9 cellular contexts compared by ENCODE assay signal in the genomic region with DNA sequence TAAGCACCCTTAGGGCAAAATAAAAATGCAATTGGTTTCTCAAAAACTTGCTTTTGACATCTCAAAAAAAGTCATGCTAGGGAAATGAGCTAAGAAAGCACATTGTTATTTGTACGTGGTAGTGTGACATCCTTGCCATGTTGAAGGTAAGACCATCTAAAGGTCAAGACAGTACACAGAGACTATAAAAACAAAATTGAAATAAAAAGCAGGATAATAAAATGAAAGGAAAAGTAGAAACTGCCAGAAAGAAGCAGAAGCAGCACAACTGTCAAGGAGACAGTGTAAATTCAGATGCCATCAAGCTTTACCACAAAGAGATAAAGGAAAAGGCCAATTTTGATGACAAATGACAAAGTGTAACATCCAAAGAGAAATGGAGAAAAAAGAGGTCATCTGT. TPM values are rescaled to one million over a fixed set of nuclear protein-coding genes. Genes with fewer than 3 reads are reported as not detected.
DNase-seq lines count a peak whose midpoint lies in the region; ATAC-seq and TF ChIP-seq lines count a peak whose summit lies in the region.
"Not testable (repeated sequence)": the region's sequence is repeated elsewhere in the genome, so short reads cannot be mapped to it uniquely, and the experiment has no call there.
"Had no signal": no experiment of that assay in that cellular context is flagged by ENCODE, and none has a peak within 500 bp of the region (broad histone marks: within the 10 kb centered on the region; RNA-seq: fewer than 3 reads in every experiment).

No MANE protein-coding gene starts in this region.

- not testable (repeated sequence) for H3K4me3 ChIP-seq in CD8-positive, alpha-beta memory T cell (ENCODE audit: low read length); KMS-11 (IDR thresholded peaks at IDR 0.05; ENCODE audit: insufficient read depth, low read depth, low read length)

- peak overlapping the region in 7 of 8 donors; percentile 62 to 98 (median 94) for H3K27ac Mint-ChIP-seq in CD8-positive, alpha-beta memory T cell
- H3K27ac Mint-ChIP-seq in activated B cell treated with CpG ODN at 0.5 μM for 24 hours = peak overlapping the region; percentile 94
- H3K27ac Mint-ChIP-seq in activated T-cell treated with anti-CD3 and anti-CD28 coated beads, Interleukin-2, amount 50 U/mL, for 24 hours = peak overlapping the region; percentile 83
- H3K27ac Mint-ChIP-seq in activated naive CD8-positive, alpha-beta T cell = peak overlapping the region; percentile 88
- peak overlapping the region; percentile 95 to 98 (median 97) for H3K27ac Mint-ChIP-seq in immature natural killer cell
- H3K27ac Mint-ChIP-seq in stimulated activated effector memory CD8-positive, alpha-beta T cell treated with anti-CD3 and anti-CD28 coated beads, Interleukin-12 subunit alpha, Interleukin-12 subunit beta, amount 100 ng/mL, for 72 hours = peak overlapping the region; percentile 89

- H3K36me3 Mint-ChIP-seq in CD8-positive, alpha-beta memory T cell = peaks cover 4 to 15% (median 11%) of the 10 kb centered on the region in 3 donors
- H3K36me3 Mint-ChIP-seq in activated B cell treated with CpG ODN at 0.5 μM for 24 hours (ENCODE audit: low read depth) (peaks cover 14% of the 10 kb centered on the region), immature natural killer cell (peaks cover 10 to 12% (median 12%) of the 10 kb centered on the region in 3 donors)
- H3K36me3 Mint-ChIP-seq in activated T-cell treated with anti-CD3 and anti-CD28 coated beads, Interleukin-2, amount 50 U/mL, for 24 hours (ENCODE audit: low read depth) = peaks cover 14% of the 10 kb centered on the region
- H3K36me3 Mint-ChIP-seq in activated naive CD8-positive, alpha-beta T cell; stimulated activated effector memory CD8-positive, alpha-beta T cell treated with anti-CD3 and anti-CD28 coated beads, Interleukin-12 subunit alpha, Interleukin-12 subunit beta, amount 100 ng/mL, for 72 hours: not testable (repeated sequence)

- POLR2A ChIA-PET in CD8-positive, alpha-beta memory T cell (lab: Charles Lee) = interaction anchor here (1.3 to 2.0 kb wide), 3 partner anchors 18 to 22 kb away, joined by 3 to 8 read pairs (median 3); a partner anchor contains a TSS
- POLR2A ChIA-PET in activated B cell treated with CpG ODN at 0.5 μM for 24 hours (lab: Charles Lee) = interaction anchor here (0.7 to 3.4 kb wide), 7 partner anchors 11 to 205 kb away, joined by 3 to 55 read pairs (median 7); a partner anchor contains a TSS

- H3K9ac ChIP-seq in KMS-11 = not testable (repeated sequence)

- not testable (repeated sequence) for H3K27ac ChIP-seq in CD8-positive, alpha-beta memory T cell (ENCODE audit: low read depth, low read length); KMS-11

- not testable (repeated sequence) for H4K20me1 ChIP-seq in KMS-11 (ENCODE audit: insufficient read depth)

- peak overlapping the region; percentile 30 for H3K4me2 ChIP-seq in KMS-11

- H3K79me2 ChIP-seq in KMS-11 (ENCODE audit: insufficient read depth, low read depth) = not testable (repeated sequence)

- not testable (repeated sequence) for ATAC-seq in activated B cell treated with CpG ODN at 0.5 μM for 24 hours (ENCODE audit: low read depth); stimulated activated effector memory CD8-positive, alpha-beta T cell treated with anti-CD3 and anti-CD28 coated beads, Interleukin-12 subunit alpha, Interleukin-12 subunit beta, amount 100 ng/mL, for 72 hours

- intact Hi-C loops in activated B cell treated with CpG ODN at 0.5 μM for 24 hours (cut with micrococcal nuclease) = not testable (repeated sequence)

- peak overlapping the region in 5 of 7 donors; percentile 23 to 88 (median 32) for H3K4me3 Mint-ChIP-seq in CD8-positive, alpha-beta memory T cell
- H3K4me3 Mint-ChIP-seq in activated B cell treated with CpG ODN at 0.5 μM for 24 hours = peak overlapping the region; percentile 45
- peak overlapping the region; percentile 48 for H3K4me3 Mint-ChIP-seq in activated T-cell treated with anti-CD3 and anti-CD28 coated beads, Interleukin-2, amount 50 U/mL, for 24 hours
- peak overlapping the region; percentile 59 for H3K4me3 Mint-ChIP-seq in activated naive CD8-positive, alpha-beta T cell
- H3K4me3 Mint-ChIP-seq in immature natural killer cell = peak overlapping the region; percentile 59 to 91 (median 75)
- peak overlapping the region; percentile 58 for H3K4me3 Mint-ChIP-seq in stimulated activated effector memory CD8-positive, alpha-beta T cell treated with anti-CD3 and anti-CD28 coated beads, Interleukin-12 subunit alpha, Interleukin-12 subunit beta, amount 100 ng/mL, for 72 hours

- not testable (repeated sequence) for H3K9me3 Mint-ChIP-seq in CD8-positive, alpha-beta memory T cell; activated B cell treated with CpG ODN at 0.5 μM for 24 hours; activated T-cell treated with anti-CD3 and anti-CD28 coated beads, Interleukin-2, amount 50 U/mL, for 24 hours; activated naive CD8-positive, alpha-beta T cell (ENCODE audit: low read depth); immature natural killer cell; stimulated activated effector memory CD8-positive, alpha-beta T cell treated with anti-CD3 and anti-CD28 coated beads, Interleukin-12 subunit alpha, Interleukin-12 subunit beta, amount 100 ng/mL, for 72 hours

- DNase-seq in CD8-positive, alpha-beta memory T cell; activated B cell treated with CpG ODN at 0.5 μM for 24 hours; activated T-cell treated with anti-CD3 and anti-CD28 coated beads, Interleukin-2, amount 50 U/mL, for 24 hours; stimulated activated effector memory CD8-positive, alpha-beta T cell treated with anti-CD3 and anti-CD28 coated beads, Interleukin-12 subunit alpha, Interleukin-12 subunit beta, amount 100 ng/mL, for 72 hours (ENCODE audit: low spot score in 2 of 2): not testable (repeated sequence)
- DNase-seq in immature natural killer cell = peak in 1 of 3 donors; percentile 28

- H2AFZ ChIP-seq in KMS-11 (ENCODE audit: low read depth) = not testable (repeated sequence)

- peaks cover 35% of the 10 kb centered on the region for H3K4me1 ChIP-seq in CD8-positive, alpha-beta memory T cell (ENCODE audit: insufficient read depth, low read length)
- H3K4me1 ChIP-seq in KMS-11 (ENCODE audit: low read depth, poor library complexity, severe bottlenecking) = not testable (repeated sequence)

- not testable (repeated sequence) for H3K36me3 ChIP-seq in CD8-positive, alpha-beta memory T cell (ENCODE audit: insufficient read depth, low read length); KMS-11 (ENCODE audit: insufficient read depth)

- peaks cover 57 to 75% (median 66%) of the 10 kb centered on the region in 3 donors for H3K4me1 Mint-ChIP-seq in CD8-positive, alpha-beta memory T cell
- peaks cover 92% of the 10 kb centered on the region for H3K4me1 Mint-ChIP-seq in activated B cell treated with CpG ODN at 0.5 μM for 24 hours
- H3K4me1 Mint-ChIP-seq in activated T-cell treated with anti-CD3 and anti-CD28 coated beads, Interleukin-2, amount 50 U/mL, for 24 hours (ENCODE audit: low read depth) = peaks cover 71% of the 10 kb centered on the region
- H3K4me1 Mint-ChIP-seq in activated naive CD8-positive, alpha-beta T cell (ENCODE audit: low read depth) = peaks cover 58% of the 10 kb centered on the region
- peaks cover 77 to 89% of the 10 kb centered on the region in 2 donors for H3K4me1 Mint-ChIP-seq in immature natural killer cell
- H3K4me1 Mint-ChIP-seq in stimulated activated effector memory CD8-positive, alpha-beta T cell treated with anti-CD3 and anti-CD28 coated beads, Interleukin-12 subunit alpha, Interleukin-12 subunit beta, amount 100 ng/mL, for 72 hours = peaks cover 74% of the 10 kb centered on the region

- TF ChIP-seq CTCF in KMS-11 (conservative IDR thresholded peaks at IDR 0.05; ENCODE audit: low read depth, low read length); activated B cell treated with CpG ODN at 0.5 μM for 24 hours (IDR thresholded peaks at IDR 0.05): not testable (repeated sequence)

- H3K9me3 ChIP-seq in CD8-positive, alpha-beta memory T cell (ENCODE audit: low read length) = not testable (repeated sequence)

- CTCF ChIA-PET in CD8-positive, alpha-beta memory T cell (lab: Charles Lee) = interaction anchor here (0.8 to 14.3 kb wide), 5 partner anchors 8 to 56 kb away, joined by 3 to 200 read pairs (median 5); a partner anchor contains a TSS
- CTCF ChIA-PET in activated B cell treated with CpG ODN at 0.5 μM for 24 hours (lab: Charles Lee) = interaction anchor here (0.7 to 2.9 kb wide), 4 partner anchors 19 to 104 kb away, joined by 3 to 8 read pairs (median 4); a partner anchor contains a TSS

- H3K27me3 ChIP-seq in CD8-positive, alpha-beta memory T cell (ENCODE audit: insufficient read depth, low read length, poor library complexity, severe bottlenecking); KMS-11 (ENCODE audit: insufficient read depth, low read depth): not testable (repeated sequence)

- not testable (repeated sequence) for H3K27me3 Mint-ChIP-seq in CD8-positive, alpha-beta memory T cell; activated B cell treated with CpG ODN at 0.5 μM for 24 hours; activated T-cell treated with anti-CD3 and anti-CD28 coated beads, Interleukin-2, amount 50 U/mL, for 24 hours; activated naive CD8-positive, alpha-beta T cell; immature natural killer cell (ENCODE audit: low read depth in 3 of 3)

RNA-seq across cellular contexts. Expression of a gene that starts 11.5 kb away (rescaled TPM):
- total RNA-seq in CD8-positive, alpha-beta memory T cell = 10 to 100 TPM; 43.1 TPM
- polyA plus RNA-seq in CD8-positive, alpha-beta memory T cell = 196 TPM
- 27.5 and 28.0 TPM in 2 replicates for total RNA-seq in activated B cell treated with CpG ODN at 0.5 μM for 24 hours
- polyA plus RNA-seq in immature natural killer cell = 1 to 10 TPM in 1 of 3 donors, under 1 TPM in 2; 0.26 to 1.4 (median 0.49) TPM
- total RNA-seq: HT-29, RPMI7951 had no signal

RNA-seq across cellular contexts. Expression of a gene that starts 18.6 kb away (rescaled TPM):
- total RNA-seq in CD8-positive, alpha-beta memory T cell = over 10,000 TPM in 1 of 2 experiments, 1,000 to 10,000 TPM in 1; 7,718 to 11,549 TPM
- polyA plus RNA-seq in CD8-positive, alpha-beta memory T cell = not detected
- 8,247 and 9,516 TPM in 2 replicates for total RNA-seq in activated B cell treated with CpG ODN at 0.5 μM for 24 hours
- polyA plus RNA-seq in immature natural killer cell = 10 to 100 TPM in 1 of 3 donors, not detected in 2; 23.0 TPM

RNA-seq across cellular contexts. Expression of a gene that starts 18.9 kb away (rescaled TPM):
- total RNA-seq in CD8-positive, alpha-beta memory T cell = 10 to 100 TPM; 18.5 to 20.0 TPM
- 105 TPM for polyA plus RNA-seq in CD8-positive, alpha-beta memory T cell
- 32.5 and 34.5 TPM in 2 replicates for total RNA-seq in activated B cell treated with CpG ODN at 0.5 μM for 24 hours
- 100 to 1,000 TPM; 101 to 106 (median 103) TPM for polyA plus RNA-seq in immature natural killer cell

RNA-seq across cellular contexts. Expression of a gene that starts 21.0 kb away (rescaled TPM):
- total RNA-seq in CD8-positive, alpha-beta memory T cell = 1 to 10 TPM; 6.4 to 6.5 TPM
- 5.1 TPM for polyA plus RNA-seq in CD8-positive, alpha-beta memory T cell
- 118 and 125 TPM in 2 replicates for total RNA-seq in activated B cell treated with CpG ODN at 0.5 μM for 24 hours
- polyA plus RNA-seq in immature natural killer cell = 10 to 100 TPM in 2 of 3 donors, 1 to 10 TPM in 1; 6.2 to 18.4 (median 10.1) TPM
- total RNA-seq: HT-29 had no signal

RNA-seq across cellular contexts. Expression of a gene that starts 25.8 kb away (rescaled TPM):
- 10 to 100 TPM in 1 of 2 experiments, 1 to 10 TPM in 1; 7.7 to 10.7 TPM for total RNA-seq in CD8-positive, alpha-beta memory T cell
- polyA plus RNA-seq in CD8-positive, alpha-beta memory T cell = 1.2 TPM
- total RNA-seq in activated B cell treated with CpG ODN at 0.5 μM for 24 hours = 0.59 and 0.89 TPM in 2 replicates
- polyA plus RNA-seq in immature natural killer cell = 1 to 10 TPM in 2 of 3 donors, under 1 TPM in 1; 0.92 to 1.9 (median 1.1) TPM
